ENCODE assay signal across 8 cellular contexts in the genomic region with DNA sequence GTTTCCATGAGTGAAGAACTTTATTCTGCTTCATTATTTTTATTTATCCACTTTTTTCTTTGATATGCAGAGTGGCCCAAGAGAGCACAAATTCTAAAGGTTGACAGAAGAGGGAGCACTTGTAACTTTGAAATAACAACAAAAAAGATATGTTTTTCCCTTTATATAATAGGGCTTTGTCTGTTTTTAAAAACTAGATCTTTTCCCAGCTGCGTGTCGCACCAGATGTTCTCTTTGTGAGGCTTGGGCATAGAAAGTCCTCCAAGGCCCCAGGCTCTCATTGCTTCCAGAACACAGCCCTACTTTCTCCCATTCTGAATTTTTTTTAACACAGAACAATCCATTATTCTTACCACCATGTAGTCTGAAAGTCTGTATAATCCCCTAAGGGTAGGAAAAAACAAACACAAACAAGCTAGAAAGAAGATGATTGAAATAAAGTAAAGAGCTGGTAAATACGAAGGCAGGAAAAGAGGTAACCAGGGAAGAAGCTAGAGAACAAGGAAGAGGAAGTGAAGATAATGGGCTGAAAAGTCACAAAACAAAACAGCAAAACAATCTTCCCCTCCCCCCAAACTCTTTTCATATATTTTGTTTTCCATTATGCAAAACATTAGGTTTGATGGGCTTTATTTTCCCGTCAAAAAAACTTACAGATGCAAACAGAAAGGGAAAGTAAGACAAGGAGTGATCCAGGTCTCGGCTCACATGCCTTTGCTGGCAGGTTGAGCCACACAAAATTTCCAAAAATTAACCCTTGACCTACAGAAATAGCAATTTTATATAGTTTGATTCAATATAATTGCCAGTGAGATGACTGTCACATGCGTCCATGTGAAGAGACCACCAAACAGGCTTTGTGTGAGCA.
A peak's percentile ranks its signal among the peaks of the same experiment; 100 is the strongest.
DNase-seq lines count a peak whose midpoint lies in the region; ATAC-seq, FAIRE-seq and TF ChIP-seq lines count a peak whose summit lies in the region.

No MANE protein-coding gene starts in this region.

- no peaks in the 10 kb centered on the region for H3K79me2 ChIP-seq in HepG2 (ENCODE audit: insufficient read depth, low read length)

- TF ChIP-seq CTCF in LNCAP (IDR thresholded peaks at IDR 0.05) (peak; percentile 39; the same call in 1 of the 2 replicates), brain microvascular endothelial cell (IDR thresholded peaks at IDR 0.05; ENCODE audit: low read depth, low read length, missing control alignments) (peak; percentile 41), HepG2 (CRISPR knock-in tag; IDR thresholded peaks at IDR 0.05) (no peak), tibial artery (IDR thresholded peaks at IDR 0.05) (peak in 1 of 2 experiments; percentile 12)

- no peak for FAIRE-seq in HepG2 (lab: Jason Lieb, UNC)

- in situ Hi-C loops in brain microvascular endothelial cell (cut with HindIII; ENCODE audit: low pct_ligation_motif_present, low sequenced_read_pairs) = loop anchor here (25.0 kb wide), 1 partner anchor 442 kb away; the partner anchor contains the start of gene ABCA10
- in situ Hi-C loops in HepG2 (cut with HindIII; ENCODE audit: extremely low pct_ligation_motif_present, low pct_unique_long_range_greater_than_20kb) = loop anchor here (25.0 kb wide), 1 partner anchor 267 kb away; the partner anchor contains the start of gene ABCA9

- BruUV-seq in HepG2 (replicated peaks; lab: Mats Ljungman, UMichigan) = TSS peak; percentile 76

- ATAC-seq in HepG2 (no peak; the same call in 2 of the 3 replicates), left lobe of liver (no peak)

- no peaks in the 10 kb centered on the region for H4K20me1 ChIP-seq in HepG2 (ENCODE audit: insufficient read depth, low read length)

- POLR2A ChIA-PET in HepG2 (lab: Yijun Ruan, JAX) = interaction anchor here (0.7 to 2.5 kb wide), 7 partner anchors 9 to 252 kb away, joined by 3 to 52 read pairs (median 4); no protein-coding TSS in a partner anchor

- H3K4me3 ChIP-seq in brain microvascular endothelial cell (ENCODE audit: low read depth, low read length) = no peak overlapping the region
- no peak overlapping the region for H3K4me3 ChIP-seq in HepG2 (replicated peaks in 1 of 3; ENCODE audit: insufficient read depth in 1 of 3, low read depth in 2 of 3, low read length in 3 of 3)
- no peak overlapping the region for H3K4me3 ChIP-seq in tibial artery

- H3K9me3 ChIP-seq in HepG2 (ENCODE audit: low read length) (peaks cover 5% of the 10 kb centered on the region; the same call in 1 of the 2 replicates), tibial artery (no peaks in the 10 kb centered on the region)

- TF ChIP-seq POLR2A in HepG2 (IDR thresholded peaks at IDR 0.05; ENCODE audit: insufficient read depth in 1 of 2, low read depth in 2 of 2, low read length in 2 of 2) = no peak

- H3K4me1 ChIP-seq in HepG2 (ENCODE audit: insufficient read depth, low read length) (peaks cover 62% of the 10 kb centered on the region), tibial artery (no peaks in the 10 kb centered on the region)

- TF ChIP-seq EP300 in HepG2 (IDR thresholded peaks at IDR 0.05; ENCODE audit: low read depth in 2 of 2, low read length in 2 of 2) (no peak), HepG2 (CRISPR knock-in tag; IDR thresholded peaks at IDR 0.05; ENCODE audit: borderline replicate concordance) (no peak)

- H3K9ac ChIP-seq in HepG2 (ENCODE audit: insufficient read depth, low read depth, low read length) = peak overlapping the region; percentile 54; the same call in 1 of the 2 replicates

- no peak overlapping the region for H3K4me2 ChIP-seq in HepG2 (ENCODE audit: low read depth, low read length)

- H3K27me3 ChIP-seq in brain microvascular endothelial cell (replicated peaks) (no peaks in the 10 kb centered on the region), HepG2 (ENCODE audit: control insufficient read depth in 1 of 2, insufficient read depth in 2 of 2, low read length in 2 of 2) (no peaks in the 10 kb centered on the region), tibial artery (no peaks in the 10 kb centered on the region)

- no peaks in the 10 kb centered on the region for H3K36me3 ChIP-seq in brain microvascular endothelial cell (replicated peaks)
- H3K36me3 ChIP-seq in HepG2 (replicated peaks in 1 of 2; ENCODE audit: control insufficient read depth in 1 of 2, insufficient read depth in 2 of 2, low read length in 2 of 2) = no peaks in the 10 kb centered on the region
- H3K36me3 ChIP-seq in tibial artery = no peaks in the 10 kb centered on the region

- CTCF ChIA-PET in HepG2 (lab: Yijun Ruan, JAX; ENCODE audit: low intra/inter-chr PET ratio, low total read pairs) = interaction anchor here (0.9 to 1.7 kb wide), 2 partner anchors 17 to 440 kb away, joined by 3 to 6 read pairs; no protein-coding TSS in a partner anchor

- DNase-seq in DMS53 (lab: John Stamatoyannopoulos, UW) (peak; percentile 42), brain microvascular endothelial cell (peak; percentile 20), HepG2 (ENCODE audit: low spot score) (peak; percentile 41), tibial artery (peak in 1 of 2 donors; percentile 35), NCI-H510A (lab: John Stamatoyannopoulos, UW) (no peak), left lobe of liver (ENCODE audit: low spot score) (no peak), mesenteric fat pad (ENCODE audit: low spot score) (no peak)

- no peak for TF ChIP-seq RAD21 in HepG2 (CRISPR knock-in tag; IDR thresholded peaks at IDR 0.05)

- intact Hi-C loops in HepG2 (cut with micrococcal nuclease; ENCODE audit: unreplicated experiment) = loop anchor here (1.0 to 2.0 kb wide), 5 partner anchors 18 to 143 kb away; no protein-coding TSS in a partner anchor
- intact Hi-C loops in tibial artery (cut with DNase I; ENCODE audit: low total_unique reads) = no loop called here

- peak overlapping the region; percentile 16 for H3K27ac ChIP-seq in brain microvascular endothelial cell
- peak overlapping the region; percentile 97 for H3K27ac ChIP-seq in HepG2 (ENCODE audit: extremely low read length, insufficient read depth, low read length)
- H3K27ac ChIP-seq in tibial artery = peak overlapping the region; percentile 11 to 31

- WGBS in HepG2 (ENCODE audit: low lambda C conversion rate) = 96% methylated on average over 6 of the region's 6 CpGs

- H2AFZ ChIP-seq in HepG2 (ENCODE audit: low read length) = no peak overlapping the region

TF ChIP-seq in HepG2, 621 proteins besides CTCF, POLR2A, EP300 and RAD21 (continues in another document):
- TF ChIP-seq ZNF264 (CRISPR knock-in tag; IDR thresholded peaks at IDR 0.05) (0 out of 2 replicates have a peak, but pooled peaks have one; percentile 19), ZMAT3 (CRISPR knock-in tag; conservative IDR thresholded peaks at IDR 0.05) (0 out of 2 replicates have a peak, but pooled peaks have one; percentile 0), ZSCAN20 (CRISPR knock-in tag; IDR thresholded peaks at IDR 0.05; ENCODE audit: borderline replicate concordance) (0 out of 2 replicates have a peak, but pooled peaks have one; percentile 29), SOX5 (CRISPR knock-in tag; IDR thresholded peaks at IDR 0.05; ENCODE audit: borderline replicate concordance) (0 out of 2 replicates have a peak, but pooled peaks have one; percentile 11), SRSF1 (optimal IDR thresholded peaks at IDR 0.05; ENCODE audit: low read depth, low read length) (no peak), ZNF567 (CRISPR knock-in tag; IDR thresholded peaks at IDR 0.05; ENCODE audit: borderline replicate concordance) (no peak), CHD4 (IDR thresholded peaks at IDR 0.05; ENCODE audit: borderline replicate concordance, low read length) (peak; percentile 33), STAG1 (CRISPR knock-in tag; IDR thresholded peaks at IDR 0.05) (peak; percentile 49), ZNF292 (CRISPR knock-in tag; IDR thresholded peaks at IDR 0.05; ENCODE audit: borderline replicate concordance, low read depth) (no peak; the same call in 1 of the 2 replicates), KLF12 (CRISPR knock-in tag; IDR thresholded peaks at IDR 0.05; ENCODE audit: borderline replicate concordance) (0 out of 2 replicates have a peak, but pooled peaks have one; percentile 44), ARID2 (CRISPR knock-in tag; IDR thresholded peaks at IDR 0.05; ENCODE audit: borderline replicate concordance) (no peak)
- TF ChIP-seq, protein P1, sequence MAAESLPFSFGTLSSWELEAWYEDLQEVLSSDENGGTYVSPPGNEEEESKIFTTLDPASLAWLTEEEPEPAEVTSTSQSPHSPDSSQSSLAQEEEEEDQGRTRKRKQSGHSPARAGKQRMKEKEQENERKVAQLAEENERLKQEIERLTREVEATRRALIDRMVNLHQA (CRISPR knock-in tag; IDR thresholded peaks at IDR 0.05) = no peak
- TF ChIP-seq, protein P2, sequence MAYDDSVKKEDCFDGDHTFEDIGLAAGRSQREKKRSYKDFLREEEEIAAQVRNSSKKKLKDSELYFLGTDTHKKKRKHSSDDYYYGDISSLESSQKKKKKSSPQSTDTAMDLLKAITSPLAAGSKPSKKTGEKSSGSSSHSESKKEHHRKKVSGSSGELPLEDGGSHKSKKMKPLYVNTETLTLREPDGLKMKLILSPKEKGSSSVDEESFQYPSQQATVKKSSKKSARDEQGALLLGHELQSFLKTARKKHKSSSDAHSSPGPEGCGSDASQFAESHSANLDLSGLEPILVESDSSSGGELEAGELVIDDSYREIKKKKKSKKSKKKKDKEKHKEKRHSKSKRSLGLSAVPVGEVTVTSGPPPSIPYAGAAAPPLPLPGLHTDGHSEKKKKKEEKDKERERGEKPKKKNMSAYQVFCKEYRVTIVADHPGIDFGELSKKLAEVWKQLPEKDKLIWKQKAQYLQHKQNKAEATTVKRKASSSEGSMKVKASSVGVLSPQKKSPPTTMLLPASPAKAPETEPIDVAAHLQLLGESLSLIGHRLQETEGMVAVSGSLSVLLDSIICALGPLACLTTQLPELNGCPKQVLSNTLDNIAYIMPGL (CRISPR knock-in tag; IDR thresholded peaks at IDR 0.05; ENCODE audit: borderline replicate concordance in 1 of 2, low read depth in 1 of 2) = 0 out of 4 replicates have a peak, but pooled peaks of 1 of the 2 experiments have one; percentile 12
- TF ChIP-seq, protein P3, sequence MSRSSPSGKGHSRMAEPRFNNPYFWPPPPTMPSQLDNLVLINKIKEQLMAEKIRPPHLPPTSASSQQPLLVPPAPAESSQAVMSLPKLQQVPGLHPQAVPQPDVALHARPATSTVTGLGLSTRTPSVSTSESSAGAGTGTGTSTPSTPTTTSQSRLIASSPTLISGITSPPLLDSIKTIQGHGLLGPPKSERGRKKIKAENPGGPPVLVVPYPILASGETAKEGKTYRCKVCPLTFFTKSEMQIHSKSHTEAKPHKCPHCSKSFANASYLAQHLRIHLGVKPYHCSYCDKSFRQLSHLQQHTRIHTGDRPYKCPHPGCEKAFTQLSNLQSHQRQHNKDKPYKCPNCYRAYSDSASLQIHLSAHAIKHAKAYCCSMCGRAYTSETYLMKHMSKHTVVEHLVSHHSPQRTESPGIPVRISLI (CRISPR knock-in tag; IDR thresholded peaks at IDR 0.05; ENCODE audit: borderline replicate concordance) = no peak

Comparison
In these comparisons a context has a peak if more than half of its experiments do, and no peak if none do; other contexts are left out.
1. DNase-seq: peak in DMS53 (single experiment), brain microvascular endothelial cell (single experiment) and HepG2 (single experiment); none in NCI-H510A (single experiment), left lobe of liver (single experiment) and mesenteric fat pad (single experiment).
2. H3K27ac ChIP-seq: peak in every context shown above with its lines; median percentile 97 in HepG2; 21 in tibial artery; 16 in brain microvascular endothelial cell.